10 cellular contexts compared by ENCODE assay signal in genomic region chr12:4027412-4027811, GRCh38.
DNase-seq lines count a peak whose midpoint lies in the region; ATAC-seq and TF ChIP-seq lines count a peak whose summit lies in the region.
"Had no signal": no experiment of that assay in that cellular context is flagged by ENCODE, and none has a peak within 500 bp of the region (broad histone marks: within the 10 kb centered on the region; RNA-seq: fewer than 3 reads in every experiment).

No MANE protein-coding gene starts in this region.

- POLR2A ChIA-PET in A673 (lab: Charles Lee; ENCODE audit: low non-redundant PET): no interaction called here

- TF ChIP-seq POLR2A in Peyer's patch (IDR thresholded peaks at IDR 0.05): no peak

- TF ChIP-seq CTCF in Peyer's patch (IDR thresholded peaks at IDR 0.05) (no peak), left ventricle myocardium inferior (IDR thresholded peaks at IDR 0.05; ENCODE audit: borderline replicate concordance) (no peak), A673 (conservative IDR thresholded peaks at IDR 0.05; ENCODE audit: low read depth, low read length) (no peak)

- no TSS peak for BruUV-seq in A673 (replicated peaks; lab: Mats Ljungman, UMichigan)

- H3K9me3 ChIP-seq in Peyer's patch (no peaks in the 10 kb centered on the region), left ventricle myocardium inferior (replicated peaks) (no peaks in the 10 kb centered on the region), A673 (ENCODE audit: low read depth, low read length, poor library complexity, severe bottlenecking) (no peaks in the 10 kb centered on the region)

- H3K27me3 Mint-ChIP-seq in naive B cell: peaks cover 0 to 20% (median 13%) of the 10 kb centered on the region in 3 donors

- H3K36me3 Mint-ChIP-seq in naive B cell: no peaks in the 10 kb centered on the region

- H3K4me3 Mint-ChIP-seq in naive B cell: peak overlapping the region in 3 of 8 donors; percentile 30 to 73 (median 47)

- ATAC-seq in naive B cell (ENCODE audit: low read depth in 2 of 2): peak; percentile 36 to 46
- ATAC-seq: HCT116 had no signal

- H3K36me3 ChIP-seq in Peyer's patch (no peaks in the 10 kb centered on the region), left ventricle myocardium inferior (no peaks in the 10 kb centered on the region), A673 (ENCODE audit: insufficient read depth, low read length, poor library complexity, severe bottlenecking) (no peaks in the 10 kb centered on the region)

- H3K9me3 Mint-ChIP-seq in naive B cell: no peaks in the 10 kb centered on the region

- CTCF ChIA-PET in A673 (lab: Charles Lee): no interaction called here

- H3K4me3 ChIP-seq in Peyer's patch (no peak overlapping the region), left ventricle myocardium inferior (no peak overlapping the region), A673 (ENCODE audit: low read depth, low read length, poor library complexity, severe bottlenecking) (no peak overlapping the region)
- H3K4me3 ChIP-seq: SK-N-MC had no signal

- DNase-seq in Peyer's patch (peak in 2 of 3 donors; percentile 44 to 66), activated T-helper 1 cell treated with Interleukin-2 at 50 U/mL for 16 hours (ENCODE audit: low read depth) (peak; percentile 45), naive B cell (peak; percentile 25), left ventricle myocardium inferior (no peak), HuH-7 (ENCODE audit: low spot score) (no peak), NCI-H226 (no peak), A673 (ENCODE audit: low spot score) (no peak)
- peak; percentile 67 for DNase-seq in stimulated activated CD8-positive, alpha-beta memory T cell treated with anti-CD3 and anti-CD28 coated beads, Interleukin-4, amount 100 ng/mL, for 48 hours

- no peaks in the 10 kb centered on the region for H3K27me3 ChIP-seq in Peyer's patch
- peaks cover 5% of the 10 kb centered on the region for H3K27me3 ChIP-seq in left ventricle myocardium inferior (ENCODE audit: low read depth)
- peaks cover 26% of the 10 kb centered on the region for H3K27me3 ChIP-seq in A673 (replicated peaks; ENCODE audit: insufficient read depth, low read depth, low read length, poor library complexity)

- no peak overlapping the region for H3K27ac Mint-ChIP-seq in naive B cell

- H3K27ac ChIP-seq in Peyer's patch (no peak overlapping the region), left ventricle myocardium inferior (replicated peaks) (no peak overlapping the region), A673 (ENCODE audit: low read depth, low read length, poor library complexity, severe bottlenecking) (no peak overlapping the region)
- H3K27ac ChIP-seq: SK-N-MC had no signal

- H3K4me1 ChIP-seq in Peyer's patch: peaks cover 0 to 24% (median 6%) of the 10 kb centered on the region in 4 donors
- H3K4me1 ChIP-seq in left ventricle myocardium inferior: peaks cover 13% of the 10 kb centered on the region
- H3K4me1 ChIP-seq in A673 (ENCODE audit: insufficient read depth, low read length, poor library complexity, severe bottlenecking): no peaks in the 10 kb centered on the region

- intact Hi-C loops in left ventricle myocardium inferior (cut with micrococcal nuclease) (no loop called here), A673 (cut with micrococcal nuclease; ENCODE audit: unreplicated experiment) (no loop called here)

- peaks cover 18 to 23% (median 22%) of the 10 kb centered on the region in 3 donors for H3K4me1 Mint-ChIP-seq in naive B cell

Comparison
In these comparisons a context has a peak if more than half of its experiments do, and no peak if none do; other contexts are left out.
1. DNase-seq: peak in Peyer's patch (2 of 3), activated T-helper 1 cell treated with Interleukin-2 at 50 U/mL for 16 hours (single experiment), naive B cell (single experiment) and stimulated activated CD8-positive, alpha-beta memory T cell treated with anti-CD3 and anti-CD28 coated beads, Interleukin-4, amount 100 ng/mL, for 48 hours (single experiment); none in left ventricle myocardium inferior (single experiment), HuH-7 (single experiment), NCI-H226 (single experiment) and A673 (single experiment).